9 cellular contexts compared by ENCODE assay signal in genomic region chr9:19050637-19051591, GRCh38. TPM values are rescaled to one million over a fixed set of nuclear protein-coding genes. Genes with fewer than 3 reads are reported as not detected.
DNase-seq lines count a peak whose midpoint lies in the region; ATAC-seq, FAIRE-seq and TF ChIP-seq lines count a peak whose summit lies in the region.
"Had no signal": no experiment of that assay in that cellular context is flagged by ENCODE, and none has a peak within 500 bp of the region (broad histone marks: within the 10 kb centered on the region; RNA-seq: fewer than 3 reads in every experiment).

No MANE protein-coding gene starts in this region.

- H3K36me3 Mint-ChIP-seq in HFFc6 (ENCODE audit: low read depth), result peaks cover 16% of the 10 kb centered on the region

- H3K36me3 ChIP-seq in A673 (ENCODE audit: insufficient read depth, low read length, poor library complexity, severe bottlenecking) (no peaks in the 10 kb centered on the region), K562 (ENCODE audit: control insufficient read depth, insufficient read depth, low read length) (0 out of 3 replicates have a peak, but pooled peaks cover 2% of the 10 kb centered on the region)

- CTCF ChIA-PET in A673 (lab: Charles Lee) (no interaction called here), K562 (lab: Yijun Ruan, JAX; ENCODE audit: low intra/inter-chr PET ratio) (no interaction called here)

- peaks cover 40% of the 10 kb centered on the region for H3K4me1 Mint-ChIP-seq in HFFc6 (ENCODE audit: low read depth)

- H3K9ac ChIP-seq in K562 (ENCODE audit: insufficient read depth in 1 of 2, low read depth in 2 of 2, low read length in 2 of 2), result peak overlapping the region; percentile 86 to 91; a peak in 3 of 4 replicates

- ATAC-seq in K562 (peak; percentile 6; the same call in 1 of the 3 replicates), HG03045 (IDR thresholded peaks at IDR 0.05; ENCODE audit: unreplicated experiment) (no peak)

- H2AFZ ChIP-seq in K562 (ENCODE audit: low read depth, low read length), result peak overlapping the region; percentile 94; the same call in 1 of the 2 replicates

- H3K4me3 ChIP-seq in A673 (ENCODE audit: low read depth, low read length, poor library complexity, severe bottlenecking), result peak overlapping the region; percentile 71
- peak overlapping the region; percentile 82 for H3K4me3 ChIP-seq in K562
- H3K4me3 ChIP-seq in mononuclear cell (ENCODE audit: low read length), result peak overlapping the region; percentile 72

- in situ Hi-C loops in K562 (cut with MboI), result no loop called here

- BruUV-seq in A673 (replicated peaks; lab: Mats Ljungman, UMichigan) (TSS peak; percentile 60), K562 (replicated peaks; lab: Mats Ljungman, UMichigan) (no TSS peak)

- H3K4me1 ChIP-seq in A673 (ENCODE audit: insufficient read depth, low read length, poor library complexity, severe bottlenecking), result no peaks in the 10 kb centered on the region
- peaks cover 3 to 7% of the 10 kb centered on the region in 2 experiments; a peak in 4 of 5 replicates for H3K4me1 ChIP-seq in K562 (replicated peaks in 1 of 2; ENCODE audit: control insufficient read depth in 2 of 2, insufficient read depth in 2 of 2, low read length in 2 of 2)
- H3K4me1 ChIP-seq in mononuclear cell (ENCODE audit: insufficient read depth, low read length), result peaks cover 27% of the 10 kb centered on the region

- no peak overlapping the region for H3K27ac ChIP-seq in A673 (ENCODE audit: low read depth, low read length, poor library complexity, severe bottlenecking)
- no peak overlapping the region; the same call in 1 of the 3 replicates for H3K27ac ChIP-seq in K562 (ENCODE audit: extremely low read depth, low read depth, low read length)

- H3K79me2 ChIP-seq in K562 (ENCODE audit: control insufficient read depth, insufficient read depth, low read length), result peaks cover 24% of the 10 kb centered on the region

- peak overlapping the region; percentile 98 for H3K4me2 ChIP-seq in K562 (ENCODE audit: insufficient read depth, low read length)

- H3K9me3 ChIP-seq in A673 (ENCODE audit: low read depth, low read length, poor library complexity, severe bottlenecking), result no peaks in the 10 kb centered on the region
- H3K9me3 ChIP-seq in K562 (replicated peaks; ENCODE audit: control insufficient read depth, insufficient read depth, low read depth, low read length), result no peaks in the 10 kb centered on the region
- H3K9me3 ChIP-seq in mononuclear cell (ENCODE audit: low read depth, low read length), result no peaks in the 10 kb centered on the region

- no peak for FAIRE-seq in K562 (lab: Jason Lieb, UNC)

- no peaks in the 10 kb centered on the region for H3K9me1 ChIP-seq in K562 (ENCODE audit: control insufficient read depth, insufficient read depth, low read length)

- TF ChIP-seq RAD21 in K562 (CRISPR knock-in tag; conservative IDR thresholded peaks at IDR 0.05 in 1 of 2, IDR thresholded peaks at IDR 0.05 in 1 of 2), result no peak

- POLR2A ChIA-PET in A673 (lab: Charles Lee; ENCODE audit: low non-redundant PET), result no interaction called here
- POLR2A ChIA-PET in K562 (lab: Yijun Ruan, JAX), result interaction anchor here (0.5 to 1.2 kb wide), 6 partner anchors 9 to 123 kb away, joined by 3 to 4 read pairs (median 3); no protein-coding TSS in a partner anchor

- no peak for TF ChIP-seq POLR2A in K562 (conservative IDR thresholded peaks at IDR 0.05)

- TF ChIP-seq EP300 in K562 (IDR thresholded peaks at IDR 0.05; ENCODE audit: low read length), result no peak

- no peak for TF ChIP-seq CTCF in A673 (conservative IDR thresholded peaks at IDR 0.05; ENCODE audit: low read depth, low read length)
- no peak for TF ChIP-seq CTCF in HFFc6 (IDR thresholded peaks at IDR 0.05)
- TF ChIP-seq CTCF in K562 (IDR thresholded peaks at IDR 0.05 in 2 of 3, conservative IDR thresholded peaks at IDR 0.05 in 1 of 3; ENCODE audit: insufficient read depth in 2 of 3, low read depth in 1 of 3, low read length in 3 of 3), result no peak

- H3K27ac Mint-ChIP-seq in HFFc6, result peak overlapping the region; percentile 97

- H3K27me3 Mint-ChIP-seq in HFFc6 (ENCODE audit: insufficient read depth), result no peaks in the 10 kb centered on the region

- DNase-seq in A673 (ENCODE audit: low spot score) (no peak), HFFc6 (no peak), K562 (ENCODE audit: extremely low read depth in 1 of 4, low spot score in 3 of 4) (peak in 1 of 4 experiments; percentile 15), NCI-H1417 (lab: John Stamatoyannopoulos, UW) (no peak), LoVo (ENCODE audit: low spot score) (no peak), NCI-H2029 treated with DMSO at 0.1 percent for 48 hours (lab: John Stamatoyannopoulos, UW) (no peak)

- no peaks in the 10 kb centered on the region for H3K27me3 ChIP-seq in A673 (replicated peaks; ENCODE audit: insufficient read depth, low read depth, low read length, poor library complexity)
- H3K27me3 ChIP-seq in K562 (ENCODE audit: control insufficient read depth in 2 of 2, insufficient read depth in 2 of 2, low read length in 2 of 2), result no peaks in the 10 kb centered on the region
- H3K27me3 ChIP-seq in mononuclear cell (ENCODE audit: insufficient read depth, low read length), result no peaks in the 10 kb centered on the region

- H3K4me3 Mint-ChIP-seq in HFFc6, result peak overlapping the region; percentile 93

- 0 out of 2 replicates have a peak, but pooled peaks cover 5% of the 10 kb centered on the region for H4K20me1 ChIP-seq in K562 (replicated peaks; ENCODE audit: control insufficient read depth, insufficient read depth, low read length)

- whole genome bisulfite sequencing in K562 (ENCODE audit: insufficient coverage, low coverage, missing lambda C conversion rate), result 32% methylated on average over 12 of the region's 12 CpGs

- intact Hi-C loops in A673 (cut with micrococcal nuclease; ENCODE audit: unreplicated experiment) (no loop called here), K562 (cut with micrococcal nuclease) (no loop called here)

- H3K9me3 Mint-ChIP-seq in HFFc6, result no peaks in the 10 kb centered on the region

RNA-seq across cellular contexts. Expression of gene RRAGA, which starts 1.7 kb away (rescaled TPM):
- total RNA-seq in A673 (2021) (33.0 and 34.9 TPM in 2 replicates), K562 (2014; rRNA removed) (9.8 and 15.5 TPM in 2 replicates), K562 (2014; rRNA removed; fragmentation: Illumina TruSeq; extraction: Trizol) (18.8 and 20.8 TPM in 2 replicates), K562 (2015; rRNA removed; fragmentation: Illumina TruSeq; extraction: Trizol) (15.6 and 17.4 TPM in 2 replicates), K562 (2021) (30.7 TPM in 2 replicates), mononuclear cell (24.2 TPM)
- 100 to 1,000 TPM; 130 to 158 (median 148) TPM for total RNA-seq in HFFc6 (2021; fragmentation: NEBNext Ultra II Directional; extraction: Animal tissue kit (Norgen Biotek cat#: 25700))
- total RNA-seq in K562 (2011; cell fraction: chromatin; rRNA removed; ENCODE audit: low replicate concordance), result 18.5 and 28.6 TPM in 2 replicates
- 23.0 and 25.2 TPM in 2 replicates for total RNA-seq in K562 (2011; cell fraction: nucleolus; rRNA removed)
- total RNA-seq in K562 (2011; cell fraction: nucleoplasm; rRNA removed), result 21.9 and 25.4 TPM in 2 replicates
- polyA plus RNA-seq in K562 (2011; rRNA removed) (31.1 and 44.7 TPM in 2 replicates), K562 (2014; fragmentation: Illumina TruSeq; extraction: Trizol) (25.3 and 27.1 TPM in 2 replicates), K562 (2014; fragmentation: Nextera tagmentation; extraction: Ambion mirVana) (1 to 10 TPM; 6.0 to 7.7 TPM), K562 (2014; rRNA removed) (25.5 and 29.2 TPM in 2 replicates)
- polyA plus RNA-seq in K562 (2011; cell fraction: cytosol; rRNA removed), result 28.2 and 31.7 TPM in 2 replicates
- 18.2 and 19.0 TPM in 2 replicates for polyA plus RNA-seq in K562 (2011; cell fraction: nucleus; rRNA removed)
- polyA plus RNA-seq in K562 (2012), result 32.0 and 35.9 TPM in 2 replicates
- 23.0 and 32.2 TPM in 2 replicates for polyA minus RNA-seq in K562 (2011; rRNA and poly(A)+ RNA removed)
- 16.5 and 19.2 TPM in 2 replicates for polyA minus RNA-seq in K562 (2011; cell fraction: cytosol; rRNA and poly(A)+ RNA removed)
- 9.8 and 18.4 TPM in 2 replicates for polyA minus RNA-seq in K562 (2011; cell fraction: nucleus; rRNA and poly(A)+ RNA removed)

RNA-seq across cellular contexts. Expression of gene SAXO1, which starts 17.9 kb away (rescaled TPM):
- not detected in 2 replicates for total RNA-seq in A673 (2021)
- total RNA-seq in HFFc6 (2021; fragmentation: NEBNext Ultra II Directional; extraction: Animal tissue kit (Norgen Biotek cat#: 25700)), result not detected
- not detected in 2 replicates for total RNA-seq in K562 (2011; cell fraction: chromatin; rRNA removed; ENCODE audit: low replicate concordance)
- total RNA-seq in K562 (2011; cell fraction: nucleolus; rRNA removed), result 0.13 TPM in 1 of 2 replicates, not detected in the other
- not detected in 2 replicates for total RNA-seq in K562 (2011; cell fraction: nucleoplasm; rRNA removed)
- not detected in 2 replicates for total RNA-seq in K562 (2014; rRNA removed)
- not detected in 2 replicates for total RNA-seq in K562 (2014; rRNA removed; fragmentation: Illumina TruSeq; extraction: Trizol)
- not detected in 2 replicates for total RNA-seq in K562 (2015; rRNA removed; fragmentation: Illumina TruSeq; extraction: Trizol)
- not detected in 2 replicates for total RNA-seq in K562 (2021)
- polyA plus RNA-seq in K562 (2011; rRNA removed), result 0.04 TPM in 1 of 2 replicates, not detected in the other
- not detected in 2 replicates for polyA plus RNA-seq in K562 (2011; cell fraction: cytosol; rRNA removed)
- not detected in 2 replicates for polyA plus RNA-seq in K562 (2011; cell fraction: nucleus; rRNA removed)
- 0.03 TPM in 1 of 2 replicates, not detected in the other for polyA plus RNA-seq in K562 (2012)
- polyA plus RNA-seq in K562 (2014; fragmentation: Illumina TruSeq; extraction: Trizol), result not detected in 2 replicates
- polyA plus RNA-seq in K562 (2014; fragmentation: Nextera tagmentation; extraction: Ambion mirVana), result not detected
- not detected in 2 replicates for polyA plus RNA-seq in K562 (2014; rRNA removed)
- polyA minus RNA-seq in K562 (2011; rRNA and poly(A)+ RNA removed), result 0.06 TPM in 1 of 2 replicates, not detected in the other
- polyA minus RNA-seq in K562 (2011; cell fraction: cytosol; rRNA and poly(A)+ RNA removed), result not detected in 2 replicates
- not detected in 2 replicates for polyA minus RNA-seq in K562 (2011; cell fraction: nucleus; rRNA and poly(A)+ RNA removed)
- total RNA-seq in mononuclear cell, result 0.10 TPM
- total RNA-seq: dermis microvascular lymphatic vessel endothelial cell had no signal

RNA-seq across cellular contexts. Expression of gene HAUS6, which starts 51.8 kb away (rescaled TPM):
- total RNA-seq in A673 (2021) (22.1 and 26.1 TPM in 2 replicates), K562 (2014; rRNA removed) (16.1 and 17.6 TPM in 2 replicates), K562 (2014; rRNA removed; fragmentation: Illumina TruSeq; extraction: Trizol) (31.7 and 40.5 TPM in 2 replicates), K562 (2015; rRNA removed; fragmentation: Illumina TruSeq; extraction: Trizol) (27.2 and 30.2 TPM in 2 replicates), K562 (2021) (22.5 and 23.1 TPM in 2 replicates), mononuclear cell (23.5 TPM)
- total RNA-seq in HFFc6 (2021; fragmentation: NEBNext Ultra II Directional; extraction: Animal tissue kit (Norgen Biotek cat#: 25700)), result 10 to 100 TPM in 5 of 6 experiments, 1 to 10 TPM in 1; 9.2 to 15.4 (median 14.0) TPM
- 9.3 and 32.6 TPM in 2 replicates for total RNA-seq in K562 (2011; cell fraction: chromatin; rRNA removed; ENCODE audit: low replicate concordance)
- 9.8 and 12.0 TPM in 2 replicates for total RNA-seq in K562 (2011; cell fraction: nucleolus; rRNA removed)
- total RNA-seq in K562 (2011; cell fraction: nucleoplasm; rRNA removed), result 16.6 and 25.2 TPM in 2 replicates
- polyA plus RNA-seq in K562 (2011; rRNA removed) (19.6 and 29.7 TPM in 2 replicates), K562 (2014; fragmentation: Illumina TruSeq; extraction: Trizol) (21.7 and 23.9 TPM in 2 replicates), K562 (2014; fragmentation: Nextera tagmentation; extraction: Ambion mirVana) (10 to 100 TPM; 10.2 to 17.6 TPM), K562 (2014; rRNA removed) (15.9 and 17.2 TPM in 2 replicates)
- polyA plus RNA-seq in K562 (2011; cell fraction: cytosol; rRNA removed), result 5.5 and 7.6 TPM in 2 replicates
- polyA plus RNA-seq in K562 (2011; cell fraction: nucleus; rRNA removed), result 10.6 and 13.1 TPM in 2 replicates
- polyA plus RNA-seq in K562 (2012), result 12.4 and 12.6 TPM in 2 replicates
- polyA minus RNA-seq in K562 (2011; rRNA and poly(A)+ RNA removed), result 34.3 and 35.6 TPM in 2 replicates
- polyA minus RNA-seq in K562 (2011; cell fraction: cytosol; rRNA and poly(A)+ RNA removed), result 10.6 and 16.1 TPM in 2 replicates
- polyA minus RNA-seq in K562 (2011; cell fraction: nucleus; rRNA and poly(A)+ RNA removed), result 11.8 and 16.2 TPM in 2 replicates
